ENCODE assay signal across 8 cellular contexts in the genomic region with DNA sequence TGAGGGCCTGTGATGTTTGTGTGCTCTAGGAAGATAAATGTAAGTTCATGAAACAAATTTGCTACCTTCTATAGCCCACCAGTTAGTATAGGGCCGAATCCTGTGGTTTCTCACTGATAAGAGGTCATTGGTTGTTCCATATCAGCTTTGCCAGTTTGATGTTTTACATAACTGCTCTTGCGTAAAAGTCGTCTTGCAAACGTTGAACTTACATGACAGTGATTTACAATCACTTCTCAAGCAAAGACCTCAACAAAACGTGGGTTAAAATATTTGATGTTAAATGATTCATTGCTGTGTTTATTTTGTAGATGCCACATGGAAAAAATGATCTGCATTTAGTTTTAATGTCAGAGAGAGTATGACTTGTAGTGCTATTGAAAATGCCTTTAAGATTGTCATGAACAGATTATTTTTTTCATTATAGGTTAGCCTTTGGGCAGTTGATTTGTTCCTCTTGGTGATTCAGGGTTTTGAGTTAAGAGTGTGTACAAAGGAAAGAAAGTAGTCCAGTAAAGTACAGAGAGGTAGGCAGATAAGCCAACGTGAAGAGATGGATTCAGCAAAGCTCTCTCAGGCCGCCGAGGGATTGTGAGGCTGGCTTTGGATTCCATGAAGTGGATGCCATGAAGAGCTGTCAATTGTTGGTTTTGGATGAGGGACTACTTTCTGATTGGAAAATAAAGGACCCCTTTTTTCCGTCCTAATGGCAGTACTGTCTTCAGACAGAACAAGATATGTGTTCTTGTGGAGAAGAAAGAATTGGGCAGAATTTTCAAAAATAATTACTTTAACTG. TPM values are rescaled to one million over a fixed set of nuclear protein-coding genes. Genes with fewer than 3 reads are reported as not detected.
A peak's percentile ranks its signal among the peaks of the same experiment; 100 is the strongest.
DNase-seq lines count a peak whose midpoint lies in the region; ATAC-seq and TF ChIP-seq lines count a peak whose summit lies in the region.

No MANE protein-coding gene starts in this region.

- no peak for TF ChIP-seq RAD21 in liver (IDR thresholded peaks at IDR 0.05)

- H3K9ac ChIP-seq in HUES64 (ENCODE audit: low read depth, low read length) (peak overlapping the region; percentile 98; the same call in 1 of the 2 replicates), liver (ENCODE audit: low read depth in 1 of 2, low read length in 2 of 2) (peak overlapping the region in 1 of 2 donors; percentile 57)

- no peak for TF ChIP-seq CTCF in AG04449 (IDR thresholded peaks at IDR 0.05; ENCODE audit: insufficient read depth, low read length, missing control alignments)
- TF ChIP-seq CTCF in ascending aorta (IDR thresholded peaks at IDR 0.05), result no peak
- TF ChIP-seq CTCF in liver (IDR thresholded peaks at IDR 0.05; ENCODE audit: low read depth, low read length, missing input control), result no peak

- H3K36me3 ChIP-seq in HUES64 (ENCODE audit: insufficient read depth, low read length) (peaks cover 74% of the 10 kb centered on the region), ascending aorta (peaks cover 19 to 36% of the 10 kb centered on the region in 2 donors), liver (ENCODE audit: control insufficient read depth in 4 of 4, insufficient read depth in 3 of 4, low read depth in 1 of 4, low read length in 3 of 4) (peaks cover 1 to 34% (median 27%) of the 10 kb centered on the region in 4 donors), urinary bladder (ENCODE audit: insufficient read depth) (peaks cover 2% of the 10 kb centered on the region)

- H3K27me3 ChIP-seq in HUES64 (ENCODE audit: insufficient read depth, low read length) (no peaks in the 10 kb centered on the region), ascending aorta (no peaks in the 10 kb centered on the region), liver (ENCODE audit: control insufficient read depth in 4 of 4, insufficient read depth in 4 of 4, low read length in 3 of 4) (no peaks in the 10 kb centered on the region)

- no peak for ATAC-seq in GM18861 (IDR thresholded peaks at IDR 0.05; ENCODE audit: unreplicated experiment)
- no peak for ATAC-seq in HG03139 (IDR thresholded peaks at IDR 0.05; ENCODE audit: unreplicated experiment)

- DNase-seq in AG04449 (ENCODE audit: low read depth, low spot score) (no peak), ascending aorta (ENCODE audit: low spot score in 2 of 2) (no peak), NCI-H82 treated with DMSO at 0.1 percent for 48 hours (lab: John Stamatoyannopoulos, UW; ENCODE audit: unreplicated experiment) (no peak)

- WGBS in HUES64, result 53% methylated on average over 9 of the region's 9 CpGs
- 23% methylated on average over 9 of the region's 9 CpGs for WGBS in liver
- 11% methylated on average over 9 of the region's 9 CpGs for WGBS in urinary bladder

- peaks cover 30% of the 10 kb centered on the region for H3K4me1 ChIP-seq in HUES64 (ENCODE audit: insufficient read depth, low read length)
- peaks cover 6 to 47% of the 10 kb centered on the region in 2 donors for H3K4me1 ChIP-seq in ascending aorta
- peaks cover 6 to 77% (median 63%) of the 10 kb centered on the region in 4 donors for H3K4me1 ChIP-seq in liver (ENCODE audit: control insufficient read depth in 4 of 4, insufficient read depth in 4 of 4, low read length in 3 of 4)
- no peaks in the 10 kb centered on the region for H3K4me1 ChIP-seq in urinary bladder (ENCODE audit: insufficient read depth)

- CTCF ChIA-PET in AG04449 (lab: Yijun Ruan, JAX), result interaction anchor here (1.1 to 5.4 kb wide), 6 partner anchors 9 to 89 kb away, joined by 3 to 26 read pairs (median 4); a partner anchor contains a TSS

- intact Hi-C loops in ascending aorta (cut with DNase I), result no loop called here

- H3K4me3 ChIP-seq in AG04449 (ENCODE audit: low read depth, low read length) (peak overlapping the region; percentile 89), HUES64 (ENCODE audit: low read length) (peak overlapping the region; percentile 68), ascending aorta (peak overlapping the region; percentile 76 to 98), liver (ENCODE audit: low read depth in 1 of 3, low read length in 3 of 3) (peak overlapping the region; percentile 77 to 83 (median 79)), urinary bladder (ENCODE audit: low read depth, low read length) (peak overlapping the region; percentile 82)

- H3K9me3 ChIP-seq in HUES64 (ENCODE audit: insufficient read depth, low read depth, low read length), result no peaks in the 10 kb centered on the region
- H3K9me3 ChIP-seq in ascending aorta, result no peaks in the 10 kb centered on the region
- no peaks in the 10 kb centered on the region for H3K9me3 ChIP-seq in liver (ENCODE audit: control insufficient read depth in 4 of 4, low read length in 3 of 4)

- POLR2A ChIA-PET in AG04449 (lab: Yijun Ruan, JAX), result interaction anchor here (0.7 kb wide), 1 partner anchor 17 kb away, joined by 3 read pairs; no protein-coding TSS in a partner anchor

- H3K27ac ChIP-seq in HUES64 (ENCODE audit: low read depth, low read length) (no peak overlapping the region), ascending aorta (peak overlapping the region in 1 of 2 donors; percentile 50), liver (ENCODE audit: low read depth in 1 of 2, low read length in 2 of 2) (peak overlapping the region; percentile 97 to 99), urinary bladder (ENCODE audit: low read depth) (no peak overlapping the region)

TF ChIP-seq in liver, 16 proteins besides CTCF, POLR2A, EP300 and RAD21:
- TF ChIP-seq HNF4A (conservative IDR thresholded peaks at IDR 0.05), result peak in 1 of 2 donors; percentile 50
- TF ChIP-seq EGR1 (IDR thresholded peaks at IDR 0.05; ENCODE audit: low read depth in 2 of 2), result no peak
- peak; percentile 12 for TF ChIP-seq SP1 (IDR thresholded peaks at IDR 0.05)
- TF ChIP-seq RXRA (IDR thresholded peaks at IDR 0.05), result peak; percentile 61 to 63
- TF ChIP-seq YY1 (IDR thresholded peaks at IDR 0.05), result no peak
- TF ChIP-seq, protein P1, sequence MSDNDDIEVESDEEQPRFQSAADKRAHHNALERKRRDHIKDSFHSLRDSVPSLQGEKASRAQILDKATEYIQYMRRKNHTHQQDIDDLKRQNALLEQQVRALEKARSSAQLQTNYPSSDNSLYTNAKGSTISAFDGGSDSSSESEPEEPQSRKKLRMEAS (IDR thresholded peaks at IDR 0.05), result no peak

RNA-seq across cellular contexts. Expression of a gene that starts 2.6 kb away (rescaled TPM):
- 334 TPM for polyA plus RNA-seq in HUES64 (2013, experiment 1 of 2)
- 346 TPM for polyA plus RNA-seq in HUES64 (2013, experiment 2 of 2)
- 133 TPM for total RNA-seq in ascending aorta
- total RNA-seq in liver, result 100 to 1,000 TPM in 1 of 2 donors, 10 to 100 TPM in 1; 81.0 to 134 TPM
- polyA plus RNA-seq in liver, result 10 to 100 TPM; 64.8 to 75.7 TPM
- 98.6 TPM for total RNA-seq in urinary bladder
- 143 TPM for polyA plus RNA-seq in urinary bladder

RNA-seq across cellular contexts. Expression of a gene that starts 2.9 kb away (rescaled TPM):
- polyA plus RNA-seq in HUES64 (2013, experiment 1 of 2), result 47.0 TPM
- 36.8 TPM for polyA plus RNA-seq in HUES64 (2013, experiment 2 of 2)
- total RNA-seq in ascending aorta, result 254 TPM
- total RNA-seq in liver, result 10 to 100 TPM; 14.3 to 22.1 TPM
- polyA plus RNA-seq in liver, result 10 to 100 TPM; 14.5 to 26.5 TPM
- total RNA-seq in urinary bladder, result 11.7 TPM
- polyA plus RNA-seq in urinary bladder, result 26.9 TPM

RNA-seq across cellular contexts. Expression of a gene that starts 35.8 kb away (rescaled TPM):
- 7.5 TPM for polyA plus RNA-seq in HUES64 (2013, experiment 1 of 2)
- polyA plus RNA-seq in HUES64 (2013, experiment 2 of 2), result 10.0 TPM
- total RNA-seq in ascending aorta, result 99.3 TPM
- total RNA-seq in liver, result 10 to 100 TPM in 1 of 2 donors, 1 to 10 TPM in 1; 6.6 to 11.4 TPM
- polyA plus RNA-seq in liver, result 10 to 100 TPM in 1 of 2 donors, 1 to 10 TPM in 1; 4.0 to 11.2 TPM
- 4.8 TPM for total RNA-seq in urinary bladder
- polyA plus RNA-seq in urinary bladder, result 33.7 TPM

RNA-seq across cellular contexts. Expression of a gene that starts 44.8 kb away (rescaled TPM):
- 0.45 TPM for polyA plus RNA-seq in HUES64 (2013, experiment 1 of 2)
- polyA plus RNA-seq in HUES64 (2013, experiment 2 of 2), result 1.1 TPM
- total RNA-seq in ascending aorta (not detected), liver (under 1 TPM; 0.75 to 0.79 TPM), urinary bladder (0.58 TPM)
- polyA plus RNA-seq in liver (under 1 TPM; 0.10 to 0.20 TPM), urinary bladder (2.0 TPM)

Comparison
In these comparisons a context has a peak if more than half of its experiments do, and no peak if none do; other contexts are left out.
1. H3K27ac ChIP-seq: peak in liver (2 of 2); none in HUES64 (single experiment) and urinary bladder (single experiment).
2. RNA of a gene that starts 2.9 kb away (total RNA-seq): 254 TPM in ascending aorta (single experiment); 14.3 to 22.1 TPM in liver and 11.7 TPM in urinary bladder (single experiment); every median in the first group is over 10 times any median in the second.
3. Peak in every context shown above with its lines, with median percentiles within 50 percentile points of each other: H3K4me3 ChIP-seq.